Comparison of ENCODE assay signal across 25 cellular contexts in the genomic region with DNA sequence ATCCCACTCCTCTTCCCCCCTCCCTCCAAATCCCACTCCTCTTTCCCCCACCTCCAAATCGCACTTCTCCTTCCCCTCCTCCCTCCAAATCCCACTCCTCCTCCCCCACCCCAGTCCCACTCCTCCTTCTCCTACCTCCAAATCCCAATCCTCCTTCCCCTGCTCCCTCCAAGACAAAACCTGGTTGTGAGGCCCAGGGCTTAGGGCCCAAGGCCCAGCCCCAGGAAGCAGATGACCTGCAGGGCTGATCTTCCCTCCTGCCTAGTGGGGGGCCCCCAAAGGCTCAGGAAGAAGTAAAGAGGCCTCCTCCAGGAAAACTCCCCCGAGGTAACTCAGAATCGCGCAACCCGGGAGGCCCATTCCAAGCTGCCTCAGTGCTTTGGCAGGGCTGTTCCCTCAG. TPM values are rescaled to one million over a fixed set of nuclear protein-coding genes. Genes with fewer than 3 reads are reported as not detected.
DNase-seq lines count a peak whose midpoint lies in the region; ATAC-seq, FAIRE-seq and TF ChIP-seq lines count a peak whose summit lies in the region.
"Had no signal": no experiment of that assay in that cellular context is flagged by ENCODE, and none has a peak within 500 bp of the region (broad histone marks: within the 10 kb centered on the region; RNA-seq: fewer than 3 reads in every experiment).

No MANE protein-coding gene starts in this region.

- H3K18ac ChIP-seq in mesenchymal stem cell (ENCODE audit: low read depth in 1 of 2, low read length in 2 of 2) = peak overlapping the region; percentile 61 to 90

- no peak overlapping the region for H2BK15ac ChIP-seq in mesenchymal stem cell (ENCODE audit: low read depth, poor library complexity, severe bottlenecking)

- no peak overlapping the region for H3K4me3 Mint-ChIP-seq in astrocyte (ENCODE audit: unreplicated experiment)
- no peak overlapping the region for H3K4me3 Mint-ChIP-seq in stimulated activated naive B cell treated with anti-CD40 and anti-IgM and Interleukin-4, amounts not matched to agents 10 μg/mL and 1 μg/mL and 100 μg/mL, for 72 hours
- H3K4me3 Mint-ChIP-seq: activated CD4-positive, alpha-beta T cell treated with anti-CD3 and anti-CD28 coated beads for 36 hours; activated naive CD8-positive, alpha-beta T cell treated with anti-CD3 and anti-CD28 coated beads for 36 hours; HFFc6 had no signal

- no peak overlapping the region for H3K4me2 ChIP-seq in astrocyte (ENCODE audit: low read length)
- H3K4me2 ChIP-seq in mesenchymal stem cell (ENCODE audit: low read length, poor library complexity, severe bottlenecking) = no peak overlapping the region

- H4K20me1 ChIP-seq in astrocyte (ENCODE audit: insufficient read depth, low read length) = peaks cover 93% of the 10 kb centered on the region

- peaks cover 6% of the 10 kb centered on the region; the same call in 1 of the 2 replicates for H3K9me3 ChIP-seq in HUES64 (ENCODE audit: insufficient read depth, low read depth, low read length)
- no peaks in the 10 kb centered on the region for H3K9me3 ChIP-seq in astrocyte (ENCODE audit: insufficient read depth, low read depth, low read length)
- H3K9me3 ChIP-seq in mesenchymal stem cell (ENCODE audit: control insufficient read depth, low read length) = no peaks in the 10 kb centered on the region
- H3K9me3 ChIP-seq: neutrophil, prostate gland, thoracic aorta had no signal

- no peak overlapping the region for H4K8ac ChIP-seq in mesenchymal stem cell (ENCODE audit: low read length)

- WGBS in HUES64 = 48% methylated on average over 5 of the region's 5 CpGs
- WGBS in mesenchymal stem cell = 37% methylated on average over 5 of the region's 5 CpGs

- H2AFZ ChIP-seq in astrocyte (ENCODE audit: low read depth, low read length) (no peak overlapping the region), mesenchymal stem cell (ENCODE audit: low read depth, low read length) (no peak overlapping the region)

- H3K4me3 ChIP-seq in HUES64 (ENCODE audit: low read length) = no peak overlapping the region
- no peak overlapping the region for H3K4me3 ChIP-seq in astrocyte (ENCODE audit: insufficient read depth, low read depth, low read length)
- H3K4me3 ChIP-seq in mesenchymal stem cell (ENCODE audit: insufficient read depth in 1 of 2, low read depth in 1 of 2, low read length in 2 of 2) = no peak overlapping the region
- H3K4me3 ChIP-seq: prostate gland, thoracic aorta had no signal

- H3K23ac ChIP-seq in mesenchymal stem cell (ENCODE audit: low read length in 2 of 2) = no peak overlapping the region

- H3K4me1 ChIP-seq in HUES64 (ENCODE audit: insufficient read depth, low read length) = peaks cover 8% of the 10 kb centered on the region
- peaks cover 28% of the 10 kb centered on the region for H3K4me1 ChIP-seq in astrocyte (ENCODE audit: insufficient read depth, low read length)
- peaks cover 63% of the 10 kb centered on the region for H3K4me1 ChIP-seq in mesenchymal stem cell (ENCODE audit: control insufficient read depth, insufficient read depth, low read depth, low read length)

- H2BK12ac ChIP-seq in mesenchymal stem cell (ENCODE audit: low read length in 2 of 2) = peak overlapping the region in 1 of 2 experiments; percentile 28

- peaks cover 92% of the 10 kb centered on the region for H3K79me2 ChIP-seq in astrocyte (ENCODE audit: insufficient read depth, low read length)

- no peaks in the 10 kb centered on the region for H3K9me3 Mint-ChIP-seq in astrocyte (ENCODE audit: unreplicated experiment)
- no peaks in the 10 kb centered on the region for H3K9me3 Mint-ChIP-seq in stimulated activated naive B cell treated with anti-CD40 and anti-IgM and Interleukin-4, amounts not matched to agents 10 μg/mL and 1 μg/mL and 100 μg/mL, for 72 hours
- H3K9me3 Mint-ChIP-seq: activated naive CD8-positive, alpha-beta T cell treated with anti-CD3 and anti-CD28 coated beads for 36 hours; HFFc6 had no signal

- no peaks in the 10 kb centered on the region for H3K27me3 ChIP-seq in HUES64 (ENCODE audit: insufficient read depth, low read length)
- H3K27me3 ChIP-seq in astrocyte (ENCODE audit: insufficient read depth, low read length) = no peaks in the 10 kb centered on the region
- no peaks in the 10 kb centered on the region for H3K27me3 ChIP-seq in mesenchymal stem cell (ENCODE audit: control insufficient read depth in 1 of 2, insufficient read depth in 1 of 2, low read length in 2 of 2)
- H3K27me3 ChIP-seq: neutrophil had no signal

- H3K27ac ChIP-seq in HUES64 (ENCODE audit: low read depth, low read length) = peak overlapping the region; percentile 48
- H3K27ac ChIP-seq in astrocyte (ENCODE audit: low read depth, low read length) = no peak overlapping the region
- H3K27ac ChIP-seq in mesenchymal stem cell (ENCODE audit: low read length, poor library complexity, severe bottlenecking) = no peak overlapping the region
- H3K27ac ChIP-seq: epithelial cell of prostate, neutrophil, prostate gland, thoracic aorta had no signal

- no peak overlapping the region for H4K91ac ChIP-seq in mesenchymal stem cell (ENCODE audit: low read length)

- DNase-seq in astrocyte (ENCODE audit: low read depth) (no peak), mesenchymal stem cell (no peak), MV-4-11 (lab: John Stamatoyannopoulos, UW) (no peak), NCI-H146 treated with DMSO at 0.1 percent for 48 hours (lab: John Stamatoyannopoulos, UW; ENCODE audit: unreplicated experiment) (no peak)
- DNase-seq in stimulated activated naive B cell treated with anti-CD40 and anti-IgM and Interleukin-4, amounts not matched to agents 10 μg/mL and 1 μg/mL and 100 μg/mL, for 72 hours = no peak
- DNase-seq: activated CD4-positive, alpha-beta T cell treated with anti-CD3 and anti-CD28 coated beads for 36 hours; activated CD8-positive, alpha-beta memory T cell treated with anti-CD3 and anti-CD28 coated beads for 24 hours; activated effector memory CD4-positive, alpha-beta T cell treated with Interleukin-2 at 50 U/mL for 16 hours; activated naive CD8-positive, alpha-beta T cell treated with anti-CD3 and anti-CD28 coated beads for 36 hours; aorta; HFFc6; NCI-H1048; NCI-H187 treated with DMSO at 0.1 percent for 48 hours; NCI-H526; stimulated activated CD4-positive, alpha-beta T cell treated with anti-CD3 and anti-CD28 coated beads, Interleukin-15, amount 100 ng/mL, for 24 hours; stimulated activated naive CD8-positive, alpha-beta T cell treated with anti-CD3 and anti-CD28 coated beads, Interleukin-15, Interleukin-2, amounts not matched to agents 100 U/mL and 50 U/mL, for 24 hours; T-helper 2 cell had no signal

- H3K27ac Mint-ChIP-seq in astrocyte (ENCODE audit: unreplicated experiment) = no peak overlapping the region
- peak overlapping the region; percentile 37 for H3K27ac Mint-ChIP-seq in stimulated activated naive B cell treated with anti-CD40 and anti-IgM and Interleukin-4, amounts not matched to agents 10 μg/mL and 1 μg/mL and 100 μg/mL, for 72 hours
- H3K27ac Mint-ChIP-seq: activated CD4-positive, alpha-beta T cell treated with anti-CD3 and anti-CD28 coated beads for 36 hours; activated naive CD8-positive, alpha-beta T cell treated with anti-CD3 and anti-CD28 coated beads for 36 hours; HFFc6 had no signal

- H3K4ac ChIP-seq in mesenchymal stem cell (ENCODE audit: low read depth in 1 of 2, low read length in 2 of 2) = no peak overlapping the region

- H3K36me3 Mint-ChIP-seq in astrocyte (ENCODE audit: low read depth, unreplicated experiment) = peaks cover 20% of the 10 kb centered on the region
- peaks cover 36 to 56% of the 10 kb centered on the region in 2 donors for H3K36me3 Mint-ChIP-seq in stimulated activated naive B cell treated with anti-CD40 and anti-IgM and Interleukin-4, amounts not matched to agents 10 μg/mL and 1 μg/mL and 100 μg/mL, for 72 hours

- H2BK120ac ChIP-seq in mesenchymal stem cell (ENCODE audit: low read depth, low read length) = peak overlapping the region; percentile 83

- TF ChIP-seq CTCF in astrocyte (IDR thresholded peaks at IDR 0.05; ENCODE audit: insufficient read depth, low read depth, low read length) = no peak

- H3K9ac ChIP-seq in HUES64 (ENCODE audit: low read depth, low read length) (no peak overlapping the region), astrocyte (ENCODE audit: low read length) (peak overlapping the region; percentile 18), mesenchymal stem cell (ENCODE audit: low read length) (no peak overlapping the region)

- no peak overlapping the region for H3K14ac ChIP-seq in mesenchymal stem cell (ENCODE audit: low read length in 2 of 2)

- no peak for ATAC-seq in stimulated activated naive B cell treated with anti-CD40 and anti-IgM and Interleukin-4, amounts not matched to agents 10 μg/mL and 1 μg/mL and 100 μg/mL, for 72 hours (replicated peaks)
- ATAC-seq in GM21390 (IDR thresholded peaks at IDR 0.05; ENCODE audit: unreplicated experiment) (no peak), GM18498 (IDR thresholded peaks at IDR 0.05; ENCODE audit: unreplicated experiment) (no peak)
- ATAC-seq: activated CD4-positive, alpha-beta T cell treated with anti-CD3 and anti-CD28 coated beads for 36 hours; stimulated activated naive CD8-positive, alpha-beta T cell treated with anti-CD3 and anti-CD28 coated beads, Interleukin-15, Interleukin-2, amounts not matched to agents 100 U/mL and 50 U/mL, for 24 hours had no signal

- H2BK5ac ChIP-seq in mesenchymal stem cell (ENCODE audit: low read depth, low read length, poor library complexity, severe bottlenecking) = no peak overlapping the region

- peaks cover 16% of the 10 kb centered on the region for H3K79me1 ChIP-seq in mesenchymal stem cell (replicated peaks; ENCODE audit: low read length, poor library complexity, severe bottlenecking)

- no peak for FAIRE-seq in astrocyte (lab: Jason Lieb, UNC)
- FAIRE-seq: islet of Langerhans had no signal

- H3K4me1 Mint-ChIP-seq in astrocyte (ENCODE audit: low read depth, unreplicated experiment) = peaks cover 59% of the 10 kb centered on the region
- H3K4me1 Mint-ChIP-seq in stimulated activated naive B cell treated with anti-CD40 and anti-IgM and Interleukin-4, amounts not matched to agents 10 μg/mL and 1 μg/mL and 100 μg/mL, for 72 hours = peaks cover 30 to 58% of the 10 kb centered on the region in 2 donors

- H3K36me3 ChIP-seq in HUES64 (ENCODE audit: insufficient read depth, low read length) = peaks cover 12% of the 10 kb centered on the region; the same call in 1 of the 2 replicates
- H3K36me3 ChIP-seq in astrocyte (ENCODE audit: insufficient read depth, low read length) = no peaks in the 10 kb centered on the region
- peaks cover 2 to 61% of the 10 kb centered on the region in 2 experiments for H3K36me3 ChIP-seq in mesenchymal stem cell (ENCODE audit: control insufficient read depth in 1 of 2, insufficient read depth in 2 of 2, low read depth in 1 of 2, low read length in 2 of 2)
- H3K36me3 ChIP-seq: prostate gland had no signal

- no peaks in the 10 kb centered on the region for H3K27me3 Mint-ChIP-seq in astrocyte (ENCODE audit: low read depth, unreplicated experiment)
- no peaks in the 10 kb centered on the region for H3K27me3 Mint-ChIP-seq in stimulated activated naive B cell treated with anti-CD40 and anti-IgM and Interleukin-4, amounts not matched to agents 10 μg/mL and 1 μg/mL and 100 μg/mL, for 72 hours
- H3K27me3 Mint-ChIP-seq: activated CD4-positive, alpha-beta T cell treated with anti-CD3 and anti-CD28 coated beads for 36 hours; activated naive CD8-positive, alpha-beta T cell treated with anti-CD3 and anti-CD28 coated beads for 36 hours had no signal

- H2AK5ac ChIP-seq in mesenchymal stem cell (ENCODE audit: low read length, severe bottlenecking) = no peak overlapping the region

RNA-seq across cellular contexts. Expression of a gene that starts 34.5 kb away (rescaled TPM):
- 103 TPM for polyA plus RNA-seq in HUES64 (2013, experiment 1 of 2)
- 118 TPM for polyA plus RNA-seq in HUES64 (2013, experiment 2 of 2)
- 425 and 489 TPM in 2 replicates for total RNA-seq in astrocyte
- polyA plus RNA-seq in mesenchymal stem cell (2013, experiment 1 of 2) = 120 TPM
- 113 TPM for polyA plus RNA-seq in mesenchymal stem cell (2013, experiment 2 of 2)
